ENCODE assay signal across 39 cellular contexts in genomic region chr1:213617133-213617532, GRCh38.
"Had no signal": no experiment of that assay in that cellular context is flagged by ENCODE, and none has a peak within 500 bp of the region (broad histone marks: within the 10 kb centered on the region; RNA-seq: fewer than 3 reads in every experiment).

No MANE protein-coding gene starts in this region.

- H3K36me3 Mint-ChIP-seq: activated naive CD4-positive, alpha-beta T cell treated with anti-CD3 and anti-CD28 coated beads, Interleukin-2, amount 10 ng/mL, durations not matched to agents 7 days and 5 days; activated naive CD4-positive, alpha-beta T cell treated with anti-CD3 and anti-CD28 coated beads, Interleukin-2, amount 50 U/mL, for 24 hours; activated naive CD4-positive, alpha-beta T cell treated with anti-CD3 and anti-CD28 coated beads, Interleukin-2, amount 50 U/mL, for 72 hours; activated naive CD8-positive, alpha-beta T cell; activated naive CD8-positive, alpha-beta T cell treated with anti-CD3 and anti-CD28 coated beads for 36 hours; activated naive CD8-positive, alpha-beta T cell treated with anti-CD3 and anti-CD28 coated beads, Interleukin-2, amount 10 ng/mL, durations not matched to agents 7 days and 5 days; brain had no signal

- DNase-seq: activated effector memory CD4-positive, alpha-beta T cell treated with anti-CD3 and anti-CD28 coated beads, Interleukin-2, amount 50 U/mL, for 16 hours; activated effector memory CD4-positive, alpha-beta T cell treated with Interleukin-2 at 50 U/mL for 16 hours; activated gamma-delta T cell; activated gamma-delta T cell treated with Interleukin-2 at 50 U/mL for 16 hours; activated naive CD4-positive, alpha-beta T cell; activated naive CD4-positive, alpha-beta T cell treated with anti-CD3 and anti-CD28 coated beads for 36 hours; activated naive CD4-positive, alpha-beta T cell treated with anti-CD3 and anti-CD28 coated beads, Interleukin-2, amount 10 ng/mL, durations not matched to agents 7 days and 5 days; activated naive CD4-positive, alpha-beta T cell treated with anti-CD3 and anti-CD28 coated beads, Interleukin-2, amount 50 U/mL, for 16 hours; activated naive CD4-positive, alpha-beta T cell treated with Interleukin-2 at 50 U/mL for 16 hours; activated naive CD8-positive, alpha-beta T cell treated with anti-CD3 and anti-CD28 coated beads for 36 hours; activated naive CD8-positive, alpha-beta T cell treated with anti-CD3 and anti-CD28 coated beads, Interleukin-2, amount 10 ng/mL, durations not matched to agents 7 days and 5 days; activated naive CD8-positive, alpha-beta T cell treated with anti-CD3 and anti-CD28 coated beads, Interleukin-2, amount 50 U/mL, for 24 hours; activated T-cell treated with anti-CD3 and anti-CD28 coated beads for 4 hours; activated T-cell treated with anti-CD3 and anti-CD28 coated beads, Interleukin-2, amount 50 U/mL, for 1 hour; activated T-cell treated with anti-CD3 and anti-CD28 coated beads, Interleukin-2, amount 50 U/mL, for 24 hours; activated T-cell treated with anti-CD3 and anti-CD28 coated beads, Interleukin-2, amount 50 U/mL, for 4 hours; activated T-cell treated with anti-CD3 and anti-CD28 coated beads, Interleukin-2, amount 50 U/mL, for 48 hours; activated T-cell treated with anti-CD3 and anti-CD28 coated beads, Interleukin-2, amount 50 U/mL, for 72 hours; adrenal gland; amniotic stem cell; amygdala; anterior cingulate cortex; aorta; body of pancreas; brain microvascular endothelial cell; caudate nucleus; central memory CD4-positive, alpha-beta T cell; cerebellar nuclear complex had no signal

- H3K4me3 Mint-ChIP-seq: activated naive CD4-positive, alpha-beta T cell treated with anti-CD3 and anti-CD28 coated beads for 36 hours; activated naive CD4-positive, alpha-beta T cell treated with anti-CD3 and anti-CD28 coated beads, Interleukin-2, amount 10 ng/mL, durations not matched to agents 7 days and 5 days; activated naive CD4-positive, alpha-beta T cell treated with anti-CD3 and anti-CD28 coated beads, Interleukin-2, amount 50 U/mL, for 24 hours; activated naive CD8-positive, alpha-beta T cell; activated naive CD8-positive, alpha-beta T cell treated with anti-CD3 and anti-CD28 coated beads for 36 hours; activated naive CD8-positive, alpha-beta T cell treated with anti-CD3 and anti-CD28 coated beads, Interleukin-2, amount 10 ng/mL, durations not matched to agents 7 days and 5 days; activated naive CD8-positive, alpha-beta T cell treated with anti-CD3 and anti-CD28 coated beads, Interleukin-2, amount 50 U/mL, for 24 hours; activated T-cell treated with anti-CD3 and anti-CD28 coated beads, Interleukin-2, amount 50 U/mL, for 24 hours; activated T-cell treated with anti-CD3 and anti-CD28 coated beads, Interleukin-2, amount 50 U/mL, for 4 hours; activated T-cell treated with anti-CD3 and anti-CD28 coated beads, Interleukin-2, amount 50 U/mL, for 72 hours; activated T-helper 1 cell treated with anti-CD3 and anti-CD28 coated beads, Interleukin-12 subunit alpha, Interleukin-12 subunit beta, Interleukin-2, Interleukin-4 antibody, amounts not matched to agents 30 ng/mL and 10 ng/mL and 1 ng/mL, durations not matched to agents 14 hours and 24 hours and 36 hours; activated T-helper 17 cell treated with anti-CD3 and anti-CD28 coated beads, Interleukin-2, amount 50 U/mL, for 72 hours; brain; central memory CD8-positive, alpha-beta T cell had no signal

- H3K4me1 ChIP-seq: adrenal gland, ascending aorta, body of pancreas, breast epithelium had no signal

- H3K9me3 ChIP-seq: adrenal gland, ascending aorta, body of pancreas, breast epithelium had no signal

- H3K4me3 ChIP-seq: adrenal gland, ascending aorta, body of pancreas, breast epithelium, cardiac muscle cell had no signal

- H3K27ac Mint-ChIP-seq: activated naive CD4-positive, alpha-beta T cell treated with anti-CD3 and anti-CD28 coated beads for 36 hours; activated naive CD4-positive, alpha-beta T cell treated with anti-CD3 and anti-CD28 coated beads, Interleukin-2, amount 10 ng/mL, durations not matched to agents 7 days and 5 days; activated naive CD4-positive, alpha-beta T cell treated with anti-CD3 and anti-CD28 coated beads, Interleukin-2, amount 50 U/mL, for 24 hours; activated naive CD4-positive, alpha-beta T cell treated with anti-CD3 and anti-CD28 coated beads, Interleukin-2, amount 50 U/mL, for 72 hours; activated naive CD8-positive, alpha-beta T cell; activated naive CD8-positive, alpha-beta T cell treated with anti-CD3 and anti-CD28 coated beads for 36 hours; activated naive CD8-positive, alpha-beta T cell treated with anti-CD3 and anti-CD28 coated beads, Interleukin-2, amount 10 ng/mL, durations not matched to agents 7 days and 5 days; activated naive CD8-positive, alpha-beta T cell treated with anti-CD3 and anti-CD28 coated beads, Interleukin-2, amount 50 U/mL, for 24 hours; activated T-cell treated with anti-CD3 and anti-CD28 coated beads, Interleukin-2, amount 50 U/mL, for 24 hours; activated T-cell treated with anti-CD3 and anti-CD28 coated beads, Interleukin-2, amount 50 U/mL, for 72 hours; activated T-helper 1 cell treated with anti-CD3 and anti-CD28 coated beads, Interleukin-12 subunit alpha, Interleukin-12 subunit beta, Interleukin-2, Interleukin-4 antibody, amounts not matched to agents 30 ng/mL and 10 ng/mL and 1 ng/mL, durations not matched to agents 14 hours and 24 hours and 36 hours; activated T-helper 17 cell treated with anti-CD3 and anti-CD28 coated beads, Interleukin-2, amount 50 U/mL, for 72 hours; activated T-helper 2 cell treated with anti-CD3 and anti-CD28 coated beads, Interferon-gamma antibody, Interleukin-2, Interleukin-4, amounts not matched to agents 10 μg/mL and 5 μg/mL and 100 μg/mL, durations not matched to agents 14 hours and 24 hours and 36 hours; brain had no signal

- H3K27me3 ChIP-seq: adrenal gland, ascending aorta, body of pancreas, brain microvascular endothelial cell, breast epithelium, cardiac muscle cell had no signal

- H3K9me3 Mint-ChIP-seq: activated naive CD4-positive, alpha-beta T cell treated with anti-CD3 and anti-CD28 coated beads for 36 hours; activated naive CD4-positive, alpha-beta T cell treated with anti-CD3 and anti-CD28 coated beads, Interleukin-2, amount 10 ng/mL, durations not matched to agents 7 days and 5 days; activated naive CD4-positive, alpha-beta T cell treated with anti-CD3 and anti-CD28 coated beads, Interleukin-2, amount 50 U/mL, for 24 hours; activated naive CD4-positive, alpha-beta T cell treated with anti-CD3 and anti-CD28 coated beads, Interleukin-2, amount 50 U/mL, for 72 hours; activated naive CD8-positive, alpha-beta T cell treated with anti-CD3 and anti-CD28 coated beads for 36 hours; activated naive CD8-positive, alpha-beta T cell treated with anti-CD3 and anti-CD28 coated beads, Interleukin-2, amount 10 ng/mL, durations not matched to agents 7 days and 5 days; activated naive CD8-positive, alpha-beta T cell treated with anti-CD3 and anti-CD28 coated beads, Interleukin-2, amount 50 U/mL, for 24 hours; activated T-cell treated with anti-CD3 and anti-CD28 coated beads, Interleukin-2, amount 50 U/mL, for 24 hours; activated T-cell treated with anti-CD3 and anti-CD28 coated beads, Interleukin-2, amount 50 U/mL, for 4 hours; activated T-cell treated with anti-CD3 and anti-CD28 coated beads, Interleukin-2, amount 50 U/mL, for 72 hours; activated T-helper 1 cell treated with anti-CD3 and anti-CD28 coated beads, Interleukin-12 subunit alpha, Interleukin-12 subunit beta, Interleukin-2, Interleukin-4 antibody, amounts not matched to agents 30 ng/mL and 10 ng/mL and 1 ng/mL, durations not matched to agents 14 hours and 24 hours and 36 hours; activated T-helper 17 cell treated with anti-CD3 and anti-CD28 coated beads, Interleukin-2, amount 50 U/mL, for 72 hours; activated T-helper 2 cell treated with anti-CD3 and anti-CD28 coated beads, Interferon-gamma antibody, Interleukin-2, Interleukin-4, amounts not matched to agents 10 μg/mL and 5 μg/mL and 100 μg/mL, durations not matched to agents 14 hours and 24 hours and 36 hours; brain; central memory CD8-positive, alpha-beta T cell had no signal

- ATAC-seq: activated naive CD4-positive, alpha-beta T cell treated with anti-CD3 and anti-CD28 coated beads, Interleukin-2, amount 50 U/mL, for 72 hours; activated naive CD8-positive, alpha-beta T cell treated with anti-CD3 and anti-CD28 coated beads, Interleukin-2, amount 50 U/mL, for 24 hours; activated T-cell treated with anti-CD3 and anti-CD28 coated beads, Interleukin-2, amount 50 U/mL, for 4 hours; activated T-cell treated with anti-CD3 and anti-CD28 coated beads, Interleukin-2, amount 50 U/mL, for 72 hours; activated T-helper 17 cell treated with anti-CD3 and anti-CD28 coated beads, Interleukin-2, amount 50 U/mL, for 72 hours; body of pancreas had no signal

- H3K4me1 Mint-ChIP-seq: activated naive CD4-positive, alpha-beta T cell treated with anti-CD3 and anti-CD28 coated beads, Interleukin-2, amount 10 ng/mL, durations not matched to agents 7 days and 5 days; activated naive CD4-positive, alpha-beta T cell treated with anti-CD3 and anti-CD28 coated beads, Interleukin-2, amount 50 U/mL, for 24 hours; activated naive CD8-positive, alpha-beta T cell treated with anti-CD3 and anti-CD28 coated beads for 36 hours; activated naive CD8-positive, alpha-beta T cell treated with anti-CD3 and anti-CD28 coated beads, Interleukin-2, amount 10 ng/mL, durations not matched to agents 7 days and 5 days; activated naive CD8-positive, alpha-beta T cell treated with anti-CD3 and anti-CD28 coated beads, Interleukin-2, amount 50 U/mL, for 24 hours; activated T-helper 17 cell treated with anti-CD3 and anti-CD28 coated beads, Interleukin-2, amount 50 U/mL, for 72 hours; brain; central memory CD8-positive, alpha-beta T cell had no signal

- H3K27ac ChIP-seq: adrenal gland, ascending aorta, body of pancreas, brain microvascular endothelial cell, breast epithelium, cardiac muscle cell had no signal

- H3K36me3 ChIP-seq: adrenal gland, ascending aorta, brain microvascular endothelial cell, breast epithelium, cardiac muscle cell had no signal
